In genomic region chr19:44642375-44642774, GRCh38 we compare ENCODE assay signal across 22 cellular contexts. TPM values are rescaled to one million over a fixed set of nuclear protein-coding genes. Genes with fewer than 3 reads are reported as not detected.
DNase-seq lines count a peak whose midpoint lies in the region; ATAC-seq, FAIRE-seq and TF ChIP-seq lines count a peak whose summit lies in the region.
"Had no signal": no experiment of that assay in that cellular context is flagged by ENCODE, and none has a peak within 500 bp of the region (broad histone marks: within the 10 kb centered on the region; RNA-seq: fewer than 3 reads in every experiment).

No MANE protein-coding gene starts in this region.

- H3K36me3 Mint-ChIP-seq in activated CD4-positive, alpha-beta T cell treated with anti-CD3 and anti-CD28 coated beads, Interleukin-2, amount 10 ng/mL, durations not matched to agents 24 days and 14 days (ENCODE audit: low read depth), result no peaks in the 10 kb centered on the region
- H3K36me3 Mint-ChIP-seq in nephron progenitor cell (ENCODE audit: low read depth) (no peaks in the 10 kb centered on the region), HFFc6 (ENCODE audit: low read depth) (peaks cover 11% of the 10 kb centered on the region)

- H3K9ac ChIP-seq in K562 (ENCODE audit: insufficient read depth in 1 of 2, low read depth in 2 of 2, low read length in 2 of 2), result no peak overlapping the region

- no peaks in the 10 kb centered on the region for H3K9me1 ChIP-seq in K562 (ENCODE audit: control insufficient read depth, insufficient read depth, low read length)

- H3K4me2 ChIP-seq in K562 (ENCODE audit: insufficient read depth, low read length), result no peak overlapping the region

- H3K4me1 Mint-ChIP-seq in activated CD4-positive, alpha-beta T cell treated with anti-CD3 and anti-CD28 coated beads, Interleukin-2, amount 10 ng/mL, durations not matched to agents 24 days and 14 days, result no peaks in the 10 kb centered on the region
- H3K4me1 Mint-ChIP-seq in nephron progenitor cell (peaks cover 25% of the 10 kb centered on the region), HFFc6 (ENCODE audit: low read depth) (peaks cover 29% of the 10 kb centered on the region)

- H3K27ac ChIP-seq in HEK293 (ENCODE audit: extremely low read depth, low read depth, low read length) (no peak overlapping the region), K562 (ENCODE audit: extremely low read depth, low read depth, low read length) (no peak overlapping the region)
- H3K27ac ChIP-seq: SJSA1 had no signal

- H3K27me3 ChIP-seq in K562 (ENCODE audit: control insufficient read depth in 2 of 2, insufficient read depth in 2 of 2, low read length in 2 of 2), result no peaks in the 10 kb centered on the region
- peaks cover 4% of the 10 kb centered on the region; the same call in 1 of the 2 replicates for H3K27me3 ChIP-seq in H7 (ENCODE audit: control insufficient read depth, insufficient read depth, low read length)
- H3K27me3 ChIP-seq: BE2C, SJSA1 had no signal

- H4K20me1 ChIP-seq in K562 (replicated peaks; ENCODE audit: control insufficient read depth, insufficient read depth, low read length), result no peaks in the 10 kb centered on the region

- H3K9me3 ChIP-seq in HEK293 (ENCODE audit: control insufficient read depth, insufficient read depth, low read depth, low read length) (no peaks in the 10 kb centered on the region), K562 (replicated peaks; ENCODE audit: control insufficient read depth, insufficient read depth, low read depth, low read length) (no peaks in the 10 kb centered on the region)
- H3K9me3 ChIP-seq: BE2C, Caco-2, SJSA1 had no signal

- in situ Hi-C loops in K562 (cut with MboI), result no loop called here

- BruUV-seq in K562 (replicated peaks; lab: Mats Ljungman, UMichigan), result no TSS peak

- intact Hi-C loops in activated CD4-positive, alpha-beta T cell treated with anti-CD3 and anti-CD28 coated beads, Interleukin-2, amount 10 ng/mL, durations not matched to agents 24 days and 14 days (cut with micrococcal nuclease), result no loop called here
- intact Hi-C loops in K562 (cut with micrococcal nuclease), result no loop called here

- H3K4me1 ChIP-seq in HEK293 (ENCODE audit: control insufficient read depth, insufficient read depth, low read length) (no peaks in the 10 kb centered on the region), K562 (replicated peaks in 1 of 2; ENCODE audit: control insufficient read depth in 2 of 2, insufficient read depth in 2 of 2, low read length in 2 of 2) (peaks cover 5 to 21% of the 10 kb centered on the region in 2 experiments; a peak in 3 of 5 replicates)
- H3K4me1 ChIP-seq: BE2C had no signal

- no peak for ATAC-seq in K562
- ATAC-seq in GM21515 (IDR thresholded peaks at IDR 0.05; ENCODE audit: unreplicated experiment), result no peak

- no peaks in the 10 kb centered on the region for H3K9me3 Mint-ChIP-seq in activated CD4-positive, alpha-beta T cell treated with anti-CD3 and anti-CD28 coated beads, Interleukin-2, amount 10 ng/mL, durations not matched to agents 24 days and 14 days
- no peaks in the 10 kb centered on the region for H3K9me3 Mint-ChIP-seq in nephron progenitor cell
- no peaks in the 10 kb centered on the region for H3K9me3 Mint-ChIP-seq in HFFc6
- H3K9me3 Mint-ChIP-seq: CD4-positive, alpha-beta T cell had no signal

- no peak overlapping the region for H3K4me3 Mint-ChIP-seq in activated CD4-positive, alpha-beta T cell treated with anti-CD3 and anti-CD28 coated beads, Interleukin-2, amount 10 ng/mL, durations not matched to agents 24 days and 14 days
- H3K4me3 Mint-ChIP-seq in nephron progenitor cell (no peak overlapping the region), HFFc6 (no peak overlapping the region)

- POLR2A ChIA-PET in HEK293 (lab: Yijun Ruan, JAX) (interaction anchor here (3.1 kb wide), 1 partner anchor 11 kb away, joined by 12 read pairs; no protein-coding TSS in a partner anchor), K562 (lab: Yijun Ruan, JAX) (no interaction called here)

- H3K36me3 ChIP-seq in HEK293 (ENCODE audit: control insufficient read depth in 2 of 2, insufficient read depth in 1 of 2, low read length in 2 of 2) (peaks cover under 1 to 9% of the 10 kb centered on the region in 2 experiments; a peak in 2 of 3 replicates), K562 (ENCODE audit: control insufficient read depth, insufficient read depth, low read length) (no peaks in the 10 kb centered on the region), H7 (replicated peaks; ENCODE audit: control insufficient read depth, insufficient read depth, low read length) (no peaks in the 10 kb centered on the region)

- H2AFZ ChIP-seq in K562 (ENCODE audit: low read depth, low read length), result no peak overlapping the region

- no peak for FAIRE-seq in K562 (lab: Jason Lieb, UNC)

- no peak for TF ChIP-seq POLR2A in K562 (conservative IDR thresholded peaks at IDR 0.05)

- H3K79me2 ChIP-seq in K562 (ENCODE audit: control insufficient read depth, insufficient read depth, low read length), result peaks cover 7% of the 10 kb centered on the region; the same call in 2 of the 3 replicates

- H3K4me3 ChIP-seq in HEK293 (ENCODE audit: low read depth, low read length) (no peak overlapping the region), K562 (no peak overlapping the region), H7 (ENCODE audit: insufficient read depth, low read depth, low read length) (no peak overlapping the region)

- H3K27ac Mint-ChIP-seq in activated CD4-positive, alpha-beta T cell treated with anti-CD3 and anti-CD28 coated beads, Interleukin-2, amount 10 ng/mL, durations not matched to agents 24 days and 14 days, result peak overlapping the region; percentile 8
- peak overlapping the region; percentile 11 for H3K27ac Mint-ChIP-seq in nephron progenitor cell
- H3K27ac Mint-ChIP-seq in HFFc6, result no peak overlapping the region
- H3K27ac Mint-ChIP-seq: CD4-positive, alpha-beta T cell had no signal

- TF ChIP-seq EP300 in K562 (IDR thresholded peaks at IDR 0.05; ENCODE audit: low read length), result no peak

- peaks cover 10% of the 10 kb centered on the region for H3K27me3 Mint-ChIP-seq in activated CD4-positive, alpha-beta T cell treated with anti-CD3 and anti-CD28 coated beads, Interleukin-2, amount 10 ng/mL, durations not matched to agents 24 days and 14 days
- H3K27me3 Mint-ChIP-seq in nephron progenitor cell (ENCODE audit: low read depth, poor library complexity), result peaks cover 14% of the 10 kb centered on the region
- H3K27me3 Mint-ChIP-seq in HFFc6 (ENCODE audit: insufficient read depth), result no peaks in the 10 kb centered on the region; the same call in none of the 2 replicates

- TF ChIP-seq CTCF in HEK293 (tag by site-specific recombination; IDR thresholded peaks at IDR 0.05), result no peak
- no peak for TF ChIP-seq CTCF in K562 (IDR thresholded peaks at IDR 0.05 in 2 of 3, conservative IDR thresholded peaks at IDR 0.05 in 1 of 3; ENCODE audit: insufficient read depth in 2 of 3, low read depth in 1 of 3, low read length in 3 of 3)
- no peak for TF ChIP-seq CTCF in nephron progenitor cell (IDR thresholded peaks at IDR 0.05)
- TF ChIP-seq CTCF in HFFc6 (IDR thresholded peaks at IDR 0.05), result no peak

- WGBS in K562 (ENCODE audit: insufficient coverage, low coverage, missing lambda C conversion rate), result 0% methylated on average over 1 of the region's 1 CpG

- CTCF ChIA-PET in HEK293 (lab: Yijun Ruan, JAX), result interaction anchor here (0.5 to 1.6 kb wide), 5 partner anchors 60 to 85 kb away, joined by 3 to 6 read pairs (median 3); no protein-coding TSS in a partner anchor
- CTCF ChIA-PET in K562 (lab: Yijun Ruan, JAX; ENCODE audit: low intra/inter-chr PET ratio), result no interaction called here

- no peak for DNase-seq in activated CD4-positive, alpha-beta T cell treated with anti-CD3 and anti-CD28 coated beads, Interleukin-2, amount 10 ng/mL, durations not matched to agents 24 days and 14 days
- DNase-seq in activated CD4-positive, alpha-beta T cell treated with anti-CD3 and anti-CD28 coated beads, Interleukin-2, amount 50 U/mL, for 4 hours, result no peak
- no peak for DNase-seq in K562 (ENCODE audit: extremely low read depth in 1 of 4, low spot score in 3 of 4)
- no peak for DNase-seq in nephron progenitor cell
- DNase-seq in H7, result no peak
- no peak for DNase-seq in HFFc6
- DNase-seq: BE2C; Caco-2; CD4-positive, alpha-beta T cell; DMS153; GDM1; HCEC 1CT; KBM-7; NCI-H1417; NCI-H187; NCI-H226; NCI-H524 treated with DMSO at 0.1 percent for 48 hours had no signal

- TF ChIP-seq RAD21 in K562 (CRISPR knock-in tag; conservative IDR thresholded peaks at IDR 0.05 in 1 of 2, IDR thresholded peaks at IDR 0.05 in 1 of 2), result no peak

RNA-seq across cellular contexts. Expression of gene PVR, which starts 1.3 kb away (rescaled TPM):
- total RNA-seq in activated CD4-positive, alpha-beta T cell treated with anti-CD3 and anti-CD28 coated beads, Interleukin-2, amount 10 ng/mL, durations not matched to agents 24 days and 14 days, result 18.5 and 19.1 TPM in 2 replicates
- 8.9 and 19.4 TPM in 2 replicates for total RNA-seq in K562 (2011; cell fraction: chromatin; rRNA removed; ENCODE audit: low replicate concordance)
- 20.8 and 21.8 TPM in 2 replicates for total RNA-seq in K562 (2011; cell fraction: nucleolus; rRNA removed)
- total RNA-seq in K562 (2011; cell fraction: nucleoplasm; rRNA removed), result 16.2 and 17.5 TPM in 2 replicates
- 13.8 and 17.0 TPM in 2 replicates for total RNA-seq in K562 (2014; rRNA removed)
- total RNA-seq in K562 (2014; rRNA removed; fragmentation: Illumina TruSeq; extraction: Trizol), result 8.3 and 9.8 TPM in 2 replicates
- total RNA-seq in K562 (2015; rRNA removed; fragmentation: Illumina TruSeq; extraction: Trizol), result 9.8 and 10.8 TPM in 2 replicates
- 13.3 and 14.5 TPM in 2 replicates for total RNA-seq in K562 (2021)
- 6.5 and 9.2 TPM in 2 replicates for polyA plus RNA-seq in K562 (2011; rRNA removed)
- 11.9 and 12.0 TPM in 2 replicates for polyA plus RNA-seq in K562 (2011; cell fraction: cytosol; rRNA removed)
- 7.9 and 9.4 TPM in 2 replicates for polyA plus RNA-seq in K562 (2011; cell fraction: nucleus; rRNA removed)
- 8.0 and 21.3 TPM in 2 replicates for polyA plus RNA-seq in K562 (2012)
- 13.9 and 14.0 TPM in 2 replicates for polyA plus RNA-seq in K562 (2014; fragmentation: Illumina TruSeq; extraction: Trizol)
- 1 to 10 TPM in 1 of 2 experiments, under 1 TPM in 1; 0.89 to 1.5 TPM for polyA plus RNA-seq in K562 (2014; fragmentation: Nextera tagmentation; extraction: Ambion mirVana)
- polyA plus RNA-seq in K562 (2014; rRNA removed), result 9.1 and 10.9 TPM in 2 replicates
- 7.5 and 7.7 TPM in 2 replicates for polyA minus RNA-seq in K562 (2011; rRNA and poly(A)+ RNA removed)
- 6.1 and 6.3 TPM in 2 replicates for polyA minus RNA-seq in K562 (2011; cell fraction: cytosol; rRNA and poly(A)+ RNA removed)
- polyA minus RNA-seq in K562 (2011; cell fraction: nucleus; rRNA and poly(A)+ RNA removed), result 6.3 and 8.7 TPM in 2 replicates
- total RNA-seq in H7 (2014; rRNA removed; shearing (Covaris generic)), result 42.3 and 49.0 TPM in 2 replicates
- total RNA-seq in HFFc6 (2021; fragmentation: NEBNext Ultra II Directional; extraction: Animal tissue kit (Norgen Biotek cat#: 25700)), result 10 to 100 TPM; 45.9 to 76.2 (median 54.3) TPM

RNA-seq across cellular contexts. Expression of gene CEACAM19, which starts 28.9 kb away (rescaled TPM):
- 0.86 and 1.2 TPM in 2 replicates for total RNA-seq in activated CD4-positive, alpha-beta T cell treated with anti-CD3 and anti-CD28 coated beads, Interleukin-2, amount 10 ng/mL, durations not matched to agents 24 days and 14 days
- 0.65 and 0.67 TPM in 2 replicates for total RNA-seq in K562 (2011; cell fraction: chromatin; rRNA removed; ENCODE audit: low replicate concordance)
- 0.67 and 0.79 TPM in 2 replicates for total RNA-seq in K562 (2011; cell fraction: nucleolus; rRNA removed)
- total RNA-seq in K562 (2011; cell fraction: nucleoplasm; rRNA removed), result not detected in 2 replicates
- 0.49 TPM in 1 of 2 replicates, not detected in the other for total RNA-seq in K562 (2014; rRNA removed)
- 0.13 and 0.15 TPM in 2 replicates for total RNA-seq in K562 (2014; rRNA removed; fragmentation: Illumina TruSeq; extraction: Trizol)
- 0.15 TPM in 1 of 2 replicates, not detected in the other for total RNA-seq in K562 (2015; rRNA removed; fragmentation: Illumina TruSeq; extraction: Trizol)
- 0.09 and 0.29 TPM in 2 replicates for total RNA-seq in K562 (2021)
- polyA plus RNA-seq in K562 (2011; rRNA removed), result 0.17 and 0.31 TPM in 2 replicates
- 0.06 TPM in 1 of 2 replicates, not detected in the other for polyA plus RNA-seq in K562 (2011; cell fraction: cytosol; rRNA removed)
- 1.1 and 1.3 TPM in 2 replicates for polyA plus RNA-seq in K562 (2011; cell fraction: nucleus; rRNA removed)
- polyA plus RNA-seq in K562 (2012), result 0.25 and 2.0 TPM in 2 replicates
- 0.17 and 0.30 TPM in 2 replicates for polyA plus RNA-seq in K562 (2014; fragmentation: Illumina TruSeq; extraction: Trizol)
- not detected for polyA plus RNA-seq in K562 (2014; fragmentation: Nextera tagmentation; extraction: Ambion mirVana)
- polyA plus RNA-seq in K562 (2014; rRNA removed), result 0.50 TPM in 1 of 2 replicates, not detected in the other
- polyA minus RNA-seq in K562 (2011; rRNA and poly(A)+ RNA removed), result 0.24 TPM in 1 of 2 replicates, not detected in the other
- polyA minus RNA-seq in K562 (2011; cell fraction: cytosol; rRNA and poly(A)+ RNA removed), result not detected in 2 replicates
- 0.44 and 0.54 TPM in 2 replicates for polyA minus RNA-seq in K562 (2011; cell fraction: nucleus; rRNA and poly(A)+ RNA removed)
- total RNA-seq in H7 (2014; rRNA removed; shearing (Covaris generic)), result 0.17 and 1.1 TPM in 2 replicates
- 1 to 10 TPM; 1.8 to 2.5 (median 2.1) TPM for total RNA-seq in HFFc6 (2021; fragmentation: NEBNext Ultra II Directional; extraction: Animal tissue kit (Norgen Biotek cat#: 25700))
- total RNA-seq: A172 had no signal

RNA-seq across cellular contexts. Expression of gene IGSF23, which starts 29.0 kb away (rescaled TPM):
- not detected in 2 replicates for total RNA-seq in activated CD4-positive, alpha-beta T cell treated with anti-CD3 and anti-CD28 coated beads, Interleukin-2, amount 10 ng/mL, durations not matched to agents 24 days and 14 days
- not detected in 2 replicates for total RNA-seq in K562 (2011; cell fraction: chromatin; rRNA removed; ENCODE audit: low replicate concordance)
- total RNA-seq in K562 (2011; cell fraction: nucleolus; rRNA removed), result not detected in 2 replicates
- total RNA-seq in K562 (2011; cell fraction: nucleoplasm; rRNA removed), result not detected in 2 replicates
- not detected in 2 replicates for total RNA-seq in K562 (2014; rRNA removed)
- not detected in 2 replicates for total RNA-seq in K562 (2014; rRNA removed; fragmentation: Illumina TruSeq; extraction: Trizol)
- total RNA-seq in K562 (2015; rRNA removed; fragmentation: Illumina TruSeq; extraction: Trizol), result not detected in 2 replicates
- total RNA-seq in K562 (2021), result not detected in 2 replicates
- not detected in 2 replicates for polyA plus RNA-seq in K562 (2011; rRNA removed)
- not detected in 2 replicates for polyA plus RNA-seq in K562 (2011; cell fraction: cytosol; rRNA removed)
- not detected in 2 replicates for polyA plus RNA-seq in K562 (2011; cell fraction: nucleus; rRNA removed)
- polyA plus RNA-seq in K562 (2012), result not detected in 2 replicates
- not detected in 2 replicates for polyA plus RNA-seq in K562 (2014; fragmentation: Illumina TruSeq; extraction: Trizol)
- polyA plus RNA-seq in K562 (2014; fragmentation: Nextera tagmentation; extraction: Ambion mirVana), result not detected
- polyA plus RNA-seq in K562 (2014; rRNA removed), result not detected in 2 replicates
- not detected in 2 replicates for polyA minus RNA-seq in K562 (2011; rRNA and poly(A)+ RNA removed)
- not detected in 2 replicates for polyA minus RNA-seq in K562 (2011; cell fraction: cytosol; rRNA and poly(A)+ RNA removed)
- not detected in 2 replicates for polyA minus RNA-seq in K562 (2011; cell fraction: nucleus; rRNA and poly(A)+ RNA removed)
- not detected in 2 replicates for total RNA-seq in H7 (2014; rRNA removed; shearing (Covaris generic))
- total RNA-seq in HFFc6 (2021; fragmentation: NEBNext Ultra II Directional; extraction: Animal tissue kit (Norgen Biotek cat#: 25700)), result not detected
- total RNA-seq: A172; CD4-positive, alpha-beta T cell; Daoy had no signal

RNA-seq across cellular contexts. Expression of gene CEACAM16, which starts 56.6 kb away (rescaled TPM):
- not detected in 2 replicates for total RNA-seq in activated CD4-positive, alpha-beta T cell treated with anti-CD3 and anti-CD28 coated beads, Interleukin-2, amount 10 ng/mL, durations not matched to agents 24 days and 14 days
- not detected in 2 replicates for total RNA-seq in K562 (2011; cell fraction: chromatin; rRNA removed; ENCODE audit: low replicate concordance)
- total RNA-seq in K562 (2011; cell fraction: nucleolus; rRNA removed), result not detected in 2 replicates
- total RNA-seq in K562 (2011; cell fraction: nucleoplasm; rRNA removed), result not detected in 2 replicates
- total RNA-seq in K562 (2014; rRNA removed), result not detected in 2 replicates
- not detected in 2 replicates for total RNA-seq in K562 (2014; rRNA removed; fragmentation: Illumina TruSeq; extraction: Trizol)
- total RNA-seq in K562 (2015; rRNA removed; fragmentation: Illumina TruSeq; extraction: Trizol), result not detected in 2 replicates
- not detected in 2 replicates for total RNA-seq in K562 (2021)
- not detected in 2 replicates for polyA plus RNA-seq in K562 (2011; rRNA removed)
- polyA plus RNA-seq in K562 (2011; cell fraction: cytosol; rRNA removed), result not detected in 2 replicates
- not detected in 2 replicates for polyA plus RNA-seq in K562 (2011; cell fraction: nucleus; rRNA removed)
- not detected in 2 replicates for polyA plus RNA-seq in K562 (2012)
- not detected in 2 replicates for polyA plus RNA-seq in K562 (2014; fragmentation: Illumina TruSeq; extraction: Trizol)
- not detected for polyA plus RNA-seq in K562 (2014; fragmentation: Nextera tagmentation; extraction: Ambion mirVana)
- polyA plus RNA-seq in K562 (2014; rRNA removed), result not detected in 2 replicates
- not detected in 2 replicates for polyA minus RNA-seq in K562 (2011; rRNA and poly(A)+ RNA removed)
- polyA minus RNA-seq in K562 (2011; cell fraction: cytosol; rRNA and poly(A)+ RNA removed), result not detected in 2 replicates
- not detected in 2 replicates for polyA minus RNA-seq in K562 (2011; cell fraction: nucleus; rRNA and poly(A)+ RNA removed)
- total RNA-seq in H7 (2014; rRNA removed; shearing (Covaris generic)), result not detected in 2 replicates
- not detected for total RNA-seq in HFFc6 (2021; fragmentation: NEBNext Ultra II Directional; extraction: Animal tissue kit (Norgen Biotek cat#: 25700))
- total RNA-seq: A172; Caco-2; CD4-positive, alpha-beta T cell; Daoy; SJSA1 had no signal
